8 cellular contexts compared by ENCODE assay signal in the genomic region with DNA sequence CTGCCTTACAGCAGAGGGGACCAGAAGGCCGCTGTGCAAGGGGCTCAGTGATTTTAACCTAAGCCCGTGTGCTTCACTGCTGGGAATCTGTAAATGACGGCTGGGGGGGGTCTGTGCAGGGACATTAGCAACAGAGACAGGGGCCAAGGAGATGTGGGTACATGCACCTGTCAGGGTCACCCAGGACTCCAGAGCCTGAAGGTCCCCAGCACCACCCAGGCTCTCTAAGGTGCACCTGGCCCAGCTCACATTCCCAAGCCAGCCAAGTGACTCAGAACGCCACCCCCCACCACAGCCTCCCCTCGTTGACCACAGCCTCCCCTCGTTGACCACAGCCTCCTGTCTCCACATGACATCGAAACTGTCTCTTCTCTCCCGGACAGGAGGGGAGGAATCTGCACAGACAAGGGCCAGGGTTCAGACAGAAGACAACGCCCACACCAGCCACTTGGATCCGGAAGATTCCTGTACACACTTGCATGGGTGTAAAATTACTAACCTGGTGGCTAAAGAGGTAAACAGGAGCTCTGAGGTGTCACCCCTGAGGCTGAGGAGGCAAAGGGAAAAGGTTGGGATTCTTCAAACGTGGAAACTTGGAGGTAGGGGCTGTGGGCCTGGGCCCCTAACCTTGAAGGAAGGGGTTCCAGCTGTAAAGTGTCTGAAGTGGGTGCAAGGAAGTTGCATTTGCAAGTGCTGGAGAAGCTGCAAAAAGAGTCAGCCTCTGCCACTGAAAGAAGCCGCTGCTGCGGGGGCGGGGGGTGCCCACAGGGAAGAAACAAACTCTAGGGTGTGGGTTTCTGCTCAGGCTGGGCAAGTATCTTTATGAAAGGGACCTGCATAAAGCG. TPM values are rescaled to one million over a fixed set of nuclear protein-coding genes. Genes with fewer than 3 reads are reported as not detected.
DNase-seq lines count a peak whose midpoint lies in the region; ATAC-seq and TF ChIP-seq lines count a peak whose summit lies in the region.

No MANE protein-coding gene starts in this region.

- H3K4me3 Mint-ChIP-seq in chondrocyte (ENCODE audit: unreplicated experiment) = no peak overlapping the region

- no peaks in the 10 kb centered on the region for H3K36me3 Mint-ChIP-seq in chondrocyte (ENCODE audit: low read depth)

- H3K27ac Mint-ChIP-seq in chondrocyte (ENCODE audit: unreplicated experiment) = no peak overlapping the region

- H3K4me1 Mint-ChIP-seq in chondrocyte (ENCODE audit: low read depth) = peaks cover 15% of the 10 kb centered on the region

- no peaks in the 10 kb centered on the region for H3K27me3 Mint-ChIP-seq in chondrocyte (ENCODE audit: low read depth)

- no peak for ATAC-seq in GM19324 (IDR thresholded peaks at IDR 0.05; ENCODE audit: low FRiP score, unreplicated experiment)
- ATAC-seq in HG03354 (IDR thresholded peaks at IDR 0.05; ENCODE audit: poor library complexity, severe bottlenecking, unreplicated experiment) = no peak

- peak; percentile 50 for DNase-seq in GM20000 (ENCODE audit: low spot score)
- DNase-seq in SW480 (ENCODE audit: low spot score) = peak; percentile 95
- DNase-seq in chondrocyte (ENCODE audit: low spot score) = peak; percentile 77
- peak; percentile 81 for DNase-seq in stimulated activated CD4-positive, alpha-beta T cell treated with anti-CD3 and anti-CD28 coated beads, Interleukin-4, amount 100 ng/mL, for 1 hour
- no peak for DNase-seq in SK-N-DZ (ENCODE audit: low spot score)
- no peak for DNase-seq in NCI-H2081 treated with DMSO at 0.1 percent for 48 hours (lab: John Stamatoyannopoulos, UW)

- H3K9me3 Mint-ChIP-seq in chondrocyte (ENCODE audit: low read depth) = no peaks in the 10 kb centered on the region

- TF ChIP-seq CTCF in GM20000 (IDR thresholded peaks at IDR 0.05; ENCODE audit: extremely low read depth, missing control alignments) = no peak
- TF ChIP-seq CTCF in chondrocyte (IDR thresholded peaks at IDR 0.05) = no peak

RNA-seq across cellular contexts. Expression of a gene that starts 27.0 kb away (rescaled TPM):
- not detected in 3 replicates for total RNA-seq in chondrocyte
- polyA plus RNA-seq in SK-N-DZ (2014; cell fraction: cytosol; rRNA removed) = not detected in 2 replicates
- not detected in 2 replicates for polyA plus RNA-seq in SK-N-DZ (2014; cell fraction: nucleus; rRNA removed)

RNA-seq across cellular contexts. Expression of a gene that starts 52.4 kb away (rescaled TPM):
- total RNA-seq in chondrocyte = not detected in 3 replicates
- polyA plus RNA-seq in SK-N-DZ (2014; cell fraction: cytosol; rRNA removed) = not detected in 2 replicates
- not detected in 2 replicates for polyA plus RNA-seq in SK-N-DZ (2014; cell fraction: nucleus; rRNA removed)

Comparison
In these comparisons a context has a peak if more than half of its experiments do, and no peak if none do; other contexts are left out.
1. DNase-seq: peak in GM20000 (single experiment), SW480 (single experiment), chondrocyte (single experiment) and stimulated activated CD4-positive, alpha-beta T cell treated with anti-CD3 and anti-CD28 coated beads, Interleukin-4, amount 100 ng/mL, for 1 hour (single experiment); none in SK-N-DZ (single experiment) and NCI-H2081 treated with DMSO at 0.1 percent for 48 hours (single experiment).